ENCODE assay signal across 1 cellular context in the genomic region with DNA sequence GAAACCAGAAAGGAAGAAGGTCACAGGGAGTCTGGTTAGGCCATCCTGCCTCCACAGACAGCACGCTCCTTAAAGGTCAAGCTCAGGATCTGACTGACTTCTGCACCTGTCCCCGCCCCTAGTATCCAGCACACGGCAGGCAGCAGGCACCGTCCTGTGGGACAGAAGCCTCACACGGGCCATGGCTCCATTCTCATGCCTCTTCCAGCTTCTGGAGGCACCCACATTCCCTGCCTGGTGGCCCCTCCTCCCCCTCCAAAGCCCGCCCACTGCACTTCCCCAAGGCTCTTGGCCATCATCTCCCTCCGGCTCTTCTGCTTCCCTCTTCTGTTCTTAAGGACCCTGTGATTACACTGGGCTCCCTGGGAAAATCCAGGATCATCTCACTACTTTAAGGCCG.
TF ChIP-seq lines count a peak whose summit lies in the region.

No MANE protein-coding gene starts in this region.

TF ChIP-seq in HepG2, 621 proteins besides CTCF, POLR2A, EP300 and RAD21:
- TF ChIP-seq ZNF788 (CRISPR knock-in tag; IDR thresholded peaks at IDR 0.05; ENCODE audit: borderline replicate concordance) (0 out of 2 replicates have a peak, but pooled peaks have one; percentile 21), ZFP36L1 (CRISPR knock-in tag; IDR thresholded peaks at IDR 0.05) (no peak), ZNF543 (CRISPR knock-in tag; IDR thresholded peaks at IDR 0.05) (peak; percentile 99)
